ENCODE assay signal across 9 cellular contexts in the genomic region with DNA sequence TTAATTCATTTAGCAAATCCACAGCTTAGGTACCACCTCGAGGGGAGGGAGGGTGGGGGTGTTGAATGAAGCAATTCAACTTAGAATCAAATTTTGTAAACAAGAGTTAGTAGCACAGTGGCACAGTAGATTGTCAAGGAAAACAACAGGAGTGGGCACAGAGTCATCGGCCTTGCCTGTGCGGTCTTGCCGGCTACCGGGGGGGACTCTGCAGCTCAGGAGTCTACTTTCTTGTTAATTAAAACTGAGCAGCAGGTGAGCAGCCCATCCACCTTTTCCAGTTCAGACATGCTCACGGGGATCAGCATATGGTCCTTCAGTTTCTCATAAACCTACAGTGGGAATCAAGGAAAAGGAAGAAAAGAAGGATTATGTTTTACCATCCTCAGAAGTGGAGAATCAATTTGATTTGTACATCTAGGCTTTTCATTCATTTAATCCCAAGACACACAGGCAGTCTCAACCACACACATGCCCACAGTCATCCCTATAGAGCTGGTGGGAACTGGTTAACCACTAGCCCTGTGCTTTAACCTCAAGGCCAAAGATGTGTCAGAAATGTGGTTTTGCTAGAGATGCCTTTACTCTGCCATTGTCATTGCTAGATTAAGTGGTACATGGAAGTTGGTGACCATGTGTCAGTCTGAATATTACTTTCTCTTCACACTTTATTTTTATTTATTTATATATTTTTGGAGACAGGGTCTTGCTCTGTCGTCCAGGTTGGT. TPM values are rescaled to one million over a fixed set of nuclear protein-coding genes. Genes with fewer than 3 reads are reported as not detected.
DNase-seq lines count a peak whose midpoint lies in the region; ATAC-seq and TF ChIP-seq lines count a peak whose summit lies in the region.
"Had no signal": no experiment of that assay in that cellular context is flagged by ENCODE, and none has a peak within 500 bp of the region (broad histone marks: within the 10 kb centered on the region; RNA-seq: fewer than 3 reads in every experiment).

No MANE protein-coding gene starts in this region.

- H3K9me3 Mint-ChIP-seq in activated CD4-positive, alpha-beta memory T cell treated with anti-CD3 and anti-CD28 coated beads, Interleukin-2, amount 10 ng/mL, durations not matched to agents 7 days and 5 days, result no peaks in the 10 kb centered on the region
- no peaks in the 10 kb centered on the region for H3K9me3 Mint-ChIP-seq in nephron progenitor cell

- H3K4me3 Mint-ChIP-seq in activated CD4-positive, alpha-beta memory T cell treated with anti-CD3 and anti-CD28 coated beads, Interleukin-2, amount 10 ng/mL, durations not matched to agents 7 days and 5 days, result no peak overlapping the region
- no peak overlapping the region for H3K4me3 Mint-ChIP-seq in nephron progenitor cell

- H3K4me3 ChIP-seq in skeletal muscle cell (ENCODE audit: low read depth, low read length), result no peak overlapping the region
- H3K4me3 ChIP-seq: tibial artery had no signal

- peaks cover 64% of the 10 kb centered on the region for H3K27me3 Mint-ChIP-seq in activated CD4-positive, alpha-beta memory T cell treated with anti-CD3 and anti-CD28 coated beads, Interleukin-2, amount 10 ng/mL, durations not matched to agents 7 days and 5 days
- no peaks in the 10 kb centered on the region for H3K27me3 Mint-ChIP-seq in nephron progenitor cell (ENCODE audit: low read depth, poor library complexity)

- no peaks in the 10 kb centered on the region for H3K36me3 Mint-ChIP-seq in activated CD4-positive, alpha-beta memory T cell treated with anti-CD3 and anti-CD28 coated beads, Interleukin-2, amount 10 ng/mL, durations not matched to agents 7 days and 5 days (ENCODE audit: low read depth)
- no peaks in the 10 kb centered on the region for H3K36me3 Mint-ChIP-seq in nephron progenitor cell (ENCODE audit: low read depth)

- no peak for DNase-seq in activated CD4-positive, CD25-positive, alpha-beta regulatory T cell treated with anti-CD3 and anti-CD28 coated beads, Interleukin-2, amount 50 U/mL, for 72 hours
- DNase-seq in activated CD4-positive, alpha-beta memory T cell treated with anti-CD3 and anti-CD28 coated beads, Interleukin-2, amount 10 ng/mL, durations not matched to agents 7 days and 5 days, result peak; percentile 36
- DNase-seq in skeletal muscle cell (ENCODE audit: low read depth), result peak; percentile 53
- DNase-seq in nephron progenitor cell, result no peak
- DNase-seq in NCI-H2081 (lab: John Stamatoyannopoulos, UW), result no peak
- no peak for DNase-seq in occipital lobe (lab: John Stamatoyannopoulos, UW)
- DNase-seq: tibial artery had no signal

- peaks cover 7% of the 10 kb centered on the region for H3K4me1 Mint-ChIP-seq in activated CD4-positive, alpha-beta memory T cell treated with anti-CD3 and anti-CD28 coated beads, Interleukin-2, amount 10 ng/mL, durations not matched to agents 7 days and 5 days
- no peaks in the 10 kb centered on the region for H3K4me1 Mint-ChIP-seq in nephron progenitor cell

- CTCF ChIA-PET in activated CD4-positive, alpha-beta memory T cell treated with anti-CD3 and anti-CD28 coated beads, Interleukin-2, amount 10 ng/mL, durations not matched to agents 7 days and 5 days (lab: Charles Lee), result no interaction called here

- TF ChIP-seq CTCF in nephron progenitor cell (IDR thresholded peaks at IDR 0.05), result no peak

- H3K27ac Mint-ChIP-seq in activated CD4-positive, alpha-beta memory T cell treated with anti-CD3 and anti-CD28 coated beads, Interleukin-2, amount 10 ng/mL, durations not matched to agents 7 days and 5 days, result no peak overlapping the region
- H3K27ac Mint-ChIP-seq in nephron progenitor cell, result no peak overlapping the region

- ATAC-seq in activated CD4-positive, CD25-positive, alpha-beta regulatory T cell treated with anti-CD3 and anti-CD28 coated beads, Interleukin-2, amount 50 U/mL, for 24 hours, result peak; percentile 64 to 70
- peak; percentile 79 for ATAC-seq in HG03175 (IDR thresholded peaks at IDR 0.05; ENCODE audit: unreplicated experiment)

- POLR2A ChIA-PET in activated CD4-positive, alpha-beta memory T cell treated with anti-CD3 and anti-CD28 coated beads, Interleukin-2, amount 10 ng/mL, durations not matched to agents 7 days and 5 days (lab: Charles Lee), result no interaction called here

RNA-seq across cellular contexts. Expression of a gene that starts 45.0 kb away (rescaled TPM):
- 10 to 100 TPM; 24.3 to 30.1 TPM for total RNA-seq in activated CD4-positive, alpha-beta memory T cell treated with anti-CD3 and anti-CD28 coated beads, Interleukin-2, amount 10 ng/mL, durations not matched to agents 7 days and 5 days
- total RNA-seq in occipital lobe, result 35.4 TPM

Comparison
In these comparisons a context has a peak if more than half of its experiments do, and no peak if none do; other contexts are left out.
1. DNase-seq: peak in activated CD4-positive, alpha-beta memory T cell treated with anti-CD3 and anti-CD28 coated beads, Interleukin-2, amount 10 ng/mL, durations not matched to agents 7 days and 5 days (single experiment) and skeletal muscle cell (single experiment); none in activated CD4-positive, CD25-positive, alpha-beta regulatory T cell treated with anti-CD3 and anti-CD28 coated beads, Interleukin-2, amount 50 U/mL, for 72 hours (single experiment), nephron progenitor cell (single experiment), NCI-H2081 (0 of 2) and occipital lobe (single experiment).